In genomic region chr14:29663281-29663801, GRCh38 we compare ENCODE assay signal across 19 cellular contexts.
A peak's percentile ranks its signal among the peaks of the same experiment; 100 is the strongest.
DNase-seq lines count a peak whose midpoint lies in the region; ATAC-seq and TF ChIP-seq lines count a peak whose summit lies in the region.
"Had no signal": no experiment of that assay in that cellular context is flagged by ENCODE, and none has a peak within 500 bp of the region (broad histone marks: within the 10 kb centered on the region; RNA-seq: fewer than 3 reads in every experiment).

No MANE protein-coding gene starts in this region.

- no peak for ATAC-seq in HG02981 (IDR thresholded peaks at IDR 0.05; ENCODE audit: unreplicated experiment)
- ATAC-seq: activated naive CD4-positive, alpha-beta T cell treated with anti-CD3 and anti-CD28 coated beads, Interleukin-2, amount 50 U/mL, for 72 hours; GM12878 had no signal

- no peaks in the 10 kb centered on the region for H4K20me1 ChIP-seq in SU-DHL-6 (ENCODE audit: low read depth, low read length)

- H2BK15ac ChIP-seq in mesendoderm (replicated peaks; ENCODE audit: low read depth) (no peak overlapping the region), mesenchymal stem cell (ENCODE audit: low read depth, poor library complexity, severe bottlenecking) (no peak overlapping the region)

- no peak overlapping the region for H3K27ac ChIP-seq in SU-DHL-6 (ENCODE audit: low read depth, low read length)
- no peak overlapping the region for H3K27ac ChIP-seq in mesendoderm (ENCODE audit: low read depth, low read length)
- H3K27ac ChIP-seq in mesenchymal stem cell (ENCODE audit: low read length, poor library complexity, severe bottlenecking), result no peak overlapping the region
- H3K27ac ChIP-seq: neutrophil, SJSA1 had no signal

- DNase-seq in H7, result peak; percentile 37
- peak; percentile 50 for DNase-seq in fibroblast of pulmonary artery (ENCODE audit: low read depth)
- peak; percentile 90 for DNase-seq in mesendoderm
- DNase-seq in mesenchymal stem cell, result no peak
- no peak for DNase-seq in RKO (ENCODE audit: low spot score)
- DNase-seq in activated T-cell treated with anti-CD3 and anti-CD28 coated beads for 4 hours, result no peak
- DNase-seq: activated CD4-positive, alpha-beta T cell treated with anti-CD3 and anti-CD28 coated beads, Interleukin-2, amount 50 U/mL, for 4 hours; activated T-cell treated with anti-CD3 and anti-CD28 coated beads, Interleukin-2, amount 50 U/mL, for 24 hours; AML-193; effector CD4-positive, alpha-beta T cell; midbrain; stimulated activated CD4-positive, alpha-beta T cell treated with anti-CD3 and anti-CD28 coated beads, Interleukin-1b, Interleukin-23, amount 100 ng/mL, for 48 hours; T-helper 9 cell had no signal

- H3K9me3 ChIP-seq in SU-DHL-6 (ENCODE audit: insufficient read depth, low read length), result no peaks in the 10 kb centered on the region
- peaks cover 3% of the 10 kb centered on the region for H3K9me3 ChIP-seq in mesenchymal stem cell (ENCODE audit: control insufficient read depth, low read length)
- H3K9me3 ChIP-seq: neutrophil, SJSA1 had no signal

- H2BK120ac ChIP-seq in mesendoderm (ENCODE audit: low read depth, low read length), result no peak overlapping the region
- H2BK120ac ChIP-seq in mesenchymal stem cell (ENCODE audit: low read depth, low read length), result no peak overlapping the region

- H3K18ac ChIP-seq in mesendoderm (ENCODE audit: low read length), result no peak overlapping the region
- no peak overlapping the region for H3K18ac ChIP-seq in mesenchymal stem cell (ENCODE audit: low read depth in 1 of 2, low read length in 2 of 2)

- H3K4me2 ChIP-seq in SU-DHL-6 (ENCODE audit: low read depth, low read length, poor library complexity, severe bottlenecking) (no peak overlapping the region), mesendoderm (ENCODE audit: low read length) (no peak overlapping the region), mesenchymal stem cell (ENCODE audit: low read length, poor library complexity, severe bottlenecking) (no peak overlapping the region)

- H3K14ac ChIP-seq in mesenchymal stem cell (ENCODE audit: low read length in 2 of 2), result no peak overlapping the region

- H3K4me3 ChIP-seq in H7 (ENCODE audit: insufficient read depth, low read depth, low read length), result no peak overlapping the region
- no peak overlapping the region for H3K4me3 ChIP-seq in SU-DHL-6 (ENCODE audit: insufficient read depth, low read length, poor library complexity, severe bottlenecking)
- H3K4me3 ChIP-seq in fibroblast of pulmonary artery (replicated peaks; ENCODE audit: low read depth, low read length), result no peak overlapping the region
- H3K4me3 ChIP-seq in mesendoderm (ENCODE audit: low read length), result no peak overlapping the region
- no peak overlapping the region for H3K4me3 ChIP-seq in mesenchymal stem cell (ENCODE audit: insufficient read depth in 1 of 2, low read depth in 1 of 2, low read length in 2 of 2)
- H3K4me3 ChIP-seq: GM12878, SJSA1 had no signal

- no peak overlapping the region for H2AK5ac ChIP-seq in mesendoderm (ENCODE audit: low read length)
- no peak overlapping the region for H2AK5ac ChIP-seq in mesenchymal stem cell (ENCODE audit: low read length, severe bottlenecking)

- H3K9ac ChIP-seq in SU-DHL-6 (ENCODE audit: low read length), result no peak overlapping the region
- no peak overlapping the region for H3K9ac ChIP-seq in mesendoderm (ENCODE audit: low read length)
- no peak overlapping the region for H3K9ac ChIP-seq in mesenchymal stem cell (ENCODE audit: low read length)

- H3K23ac ChIP-seq in mesendoderm (ENCODE audit: low read length) (no peak overlapping the region), mesenchymal stem cell (ENCODE audit: low read length in 2 of 2) (no peak overlapping the region)

- H4K8ac ChIP-seq in mesendoderm (ENCODE audit: low read depth, low read length) (no peak overlapping the region), mesenchymal stem cell (ENCODE audit: low read length) (no peak overlapping the region)

- no peak overlapping the region for H3K56ac ChIP-seq in mesendoderm (ENCODE audit: low read length)

- H3K79me2 ChIP-seq in SU-DHL-6 (ENCODE audit: insufficient read depth, low read length) (no peaks in the 10 kb centered on the region), mesendoderm (ENCODE audit: control insufficient read depth, insufficient read depth, low read length) (no peaks in the 10 kb centered on the region)

- no peak overlapping the region for H3K4ac ChIP-seq in mesendoderm (ENCODE audit: low read depth, low read length)
- no peak overlapping the region for H3K4ac ChIP-seq in mesenchymal stem cell (ENCODE audit: low read depth in 1 of 2, low read length in 2 of 2)

- TF ChIP-seq CTCF in SU-DHL-6 (IDR thresholded peaks at IDR 0.05; ENCODE audit: insufficient read depth, low read length, poor library complexity, severe bottlenecking) (no peak), fibroblast of pulmonary artery (IDR thresholded peaks at IDR 0.05; ENCODE audit: low read length, missing control alignments) (no peak)

- H4K91ac ChIP-seq in mesenchymal stem cell (ENCODE audit: low read length), result no peak overlapping the region

- H3K4me1 ChIP-seq in mesendoderm (ENCODE audit: control insufficient read depth, low read depth, low read length), result peaks cover 2% of the 10 kb centered on the region
- no peaks in the 10 kb centered on the region for H3K4me1 ChIP-seq in mesenchymal stem cell (ENCODE audit: control insufficient read depth, insufficient read depth, low read depth, low read length)
- H3K4me1 ChIP-seq: SJSA1 had no signal

- no peaks in the 10 kb centered on the region for H3F3A ChIP-seq in SU-DHL-6 (ENCODE audit: insufficient read depth)

- H2AFZ ChIP-seq in SU-DHL-6 (ENCODE audit: low read depth, low read length, severe bottlenecking) (peak overlapping the region; percentile 35), mesenchymal stem cell (ENCODE audit: low read depth, low read length) (no peak overlapping the region)

- H3K9me2 ChIP-seq in SU-DHL-6 (replicated peaks; ENCODE audit: insufficient read depth, low read length), result no peaks in the 10 kb centered on the region

- WGBS in mesendoderm (ENCODE audit: extremely low coverage, insufficient coverage, low lambda C conversion rate), result no CpG with 5 or more reads among the region's 7 CpGs
- 55% methylated on average over 5 of the region's 7 CpGs for WGBS in mesenchymal stem cell

- H3K36me3 ChIP-seq in H7 (replicated peaks; ENCODE audit: control insufficient read depth, insufficient read depth, low read length) (no peaks in the 10 kb centered on the region), SU-DHL-6 (ENCODE audit: low read length) (no peaks in the 10 kb centered on the region), mesendoderm (ENCODE audit: control insufficient read depth, insufficient read depth, low read length) (no peaks in the 10 kb centered on the region), mesenchymal stem cell (ENCODE audit: control insufficient read depth in 1 of 2, insufficient read depth in 2 of 2, low read depth in 1 of 2, low read length in 2 of 2) (peaks cover 0 to 25% of the 10 kb centered on the region in 2 experiments)
- H3K36me3 ChIP-seq: neutrophil had no signal

- H2BK5ac ChIP-seq in mesendoderm (ENCODE audit: low read length), result no peak overlapping the region
- H2BK5ac ChIP-seq in mesenchymal stem cell (ENCODE audit: low read depth, low read length, poor library complexity, severe bottlenecking), result no peak overlapping the region

- H3K79me1 ChIP-seq in mesendoderm (ENCODE audit: low read length) (no peaks in the 10 kb centered on the region), mesenchymal stem cell (replicated peaks; ENCODE audit: low read length, poor library complexity, severe bottlenecking) (no peaks in the 10 kb centered on the region)

- H2BK12ac ChIP-seq in mesenchymal stem cell (ENCODE audit: low read length in 2 of 2), result no peak overlapping the region

- no peaks in the 10 kb centered on the region for H3K27me3 ChIP-seq in H7 (ENCODE audit: control insufficient read depth, insufficient read depth, low read length)
- no peaks in the 10 kb centered on the region for H3K27me3 ChIP-seq in SU-DHL-6 (ENCODE audit: low read length)
- no peaks in the 10 kb centered on the region for H3K27me3 ChIP-seq in mesendoderm (ENCODE audit: insufficient read depth, low read length, poor library complexity)
- H3K27me3 ChIP-seq in mesenchymal stem cell (ENCODE audit: control insufficient read depth in 1 of 2, insufficient read depth in 1 of 2, low read length in 2 of 2), result no peaks in the 10 kb centered on the region
- H3K27me3 ChIP-seq: neutrophil, SJSA1 had no signal

- no peak overlapping the region for H4K5ac ChIP-seq in mesendoderm (ENCODE audit: low read length)

Comparison
In these comparisons a context has a peak if more than half of its experiments do, and no peak if none do; other contexts are left out.
1. DNase-seq: peak in H7 (single experiment), fibroblast of pulmonary artery (single experiment) and mesendoderm (single experiment); none in mesenchymal stem cell (single experiment), RKO (single experiment) and activated T-cell treated with anti-CD3 and anti-CD28 coated beads for 4 hours (single experiment).